13 cellular contexts compared by ENCODE assay signal in the genomic region with DNA sequence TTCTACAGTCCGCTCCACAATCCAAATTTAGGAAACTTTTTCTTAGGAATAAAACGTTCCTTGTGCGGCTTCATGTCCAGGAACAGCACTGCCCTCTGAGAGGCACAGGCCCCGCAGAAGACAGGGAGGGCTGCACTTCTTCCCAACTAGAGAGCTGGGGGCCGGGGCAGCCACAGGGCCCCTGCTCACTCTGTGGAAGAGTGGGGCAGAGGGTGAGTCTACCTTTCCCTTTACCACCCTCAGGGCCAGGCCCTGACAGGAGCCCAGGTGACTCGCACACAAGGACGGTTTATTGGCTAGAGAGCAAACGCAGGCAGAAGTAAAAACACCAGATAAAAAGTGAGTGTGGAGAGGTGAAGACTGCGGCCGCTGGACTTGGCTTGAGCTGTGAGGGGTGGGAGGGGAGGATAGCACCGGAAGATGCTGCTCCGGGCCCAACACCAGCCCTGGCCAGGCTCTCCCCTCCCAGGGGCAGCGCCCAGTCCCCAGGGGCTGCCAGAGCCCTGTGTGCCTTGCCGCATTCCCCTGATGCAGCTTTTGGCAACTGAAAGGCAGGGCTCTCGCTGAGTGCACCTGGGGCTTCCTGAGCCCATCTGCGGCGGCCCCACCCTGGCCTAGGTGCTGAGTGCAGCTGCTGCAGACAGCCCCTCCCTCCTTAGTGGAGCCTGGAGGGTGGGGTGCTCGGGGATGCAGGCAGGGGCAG. TPM values are rescaled to one million over a fixed set of nuclear protein-coding genes. Genes with fewer than 3 reads are reported as not detected.
DNase-seq lines count a peak whose midpoint lies in the region; ATAC-seq and TF ChIP-seq lines count a peak whose summit lies in the region.
"Had no signal": no experiment of that assay in that cellular context is flagged by ENCODE, and none has a peak within 500 bp of the region (broad histone marks: within the 10 kb centered on the region; RNA-seq: fewer than 3 reads in every experiment).

No MANE protein-coding gene starts in this region.

- no peaks in the 10 kb centered on the region for H3K27me3 Mint-ChIP-seq in Calu3 (ENCODE audit: unreplicated experiment)

- no peak overlapping the region for H3K18ac ChIP-seq in trophoblast cell (ENCODE audit: low read length)

- H3K27ac Mint-ChIP-seq in Calu3 (ENCODE audit: unreplicated experiment), result no peak overlapping the region

- no peak overlapping the region for H2AFZ ChIP-seq in trophoblast cell (ENCODE audit: insufficient read depth, low read length, poor library complexity)

- no peak overlapping the region for H3K4me2 ChIP-seq in trophoblast cell (ENCODE audit: low read length)

- no peak overlapping the region for H3K4ac ChIP-seq in trophoblast cell (ENCODE audit: low read depth, low read length)

- TF ChIP-seq CTCF in Calu3 (IDR thresholded peaks at IDR 0.05; ENCODE audit: unreplicated experiment), result no peak
- no peak for TF ChIP-seq CTCF in Peyer's patch (IDR thresholded peaks at IDR 0.05)
- TF ChIP-seq CTCF in GM20000 (IDR thresholded peaks at IDR 0.05; ENCODE audit: extremely low read depth, missing control alignments), result no peak

- no peak overlapping the region for H2AK5ac ChIP-seq in trophoblast cell (ENCODE audit: low read length)

- H3K27me3 ChIP-seq in trophoblast cell (ENCODE audit: insufficient read depth, low read length) (no peaks in the 10 kb centered on the region), Peyer's patch (no peaks in the 10 kb centered on the region)

- no peak overlapping the region for H4K91ac ChIP-seq in trophoblast cell (ENCODE audit: low read depth, low read length)

- no CpG with 5 or more reads among the region's 18 CpGs for WGBS in trophoblast cell (ENCODE audit: extremely low coverage, insufficient coverage, insufficient read length)

- no peak overlapping the region for H3K14ac ChIP-seq in trophoblast cell (ENCODE audit: low read length)

- H3K4me1 Mint-ChIP-seq in Calu3 (ENCODE audit: low read depth, unreplicated experiment), result no peaks in the 10 kb centered on the region

- DNase-seq in Calu3, result no peak
- peak; percentile 22 for DNase-seq in NCI-H2107 treated with DMSO at 0.1 percent for 48 hours (lab: John Stamatoyannopoulos, UW; ENCODE audit: unreplicated experiment)
- no peak for DNase-seq in trophoblast cell
- DNase-seq in islet precursor cell, result no peak
- no peak for DNase-seq in Peyer's patch
- no peak for DNase-seq in GM20000 (ENCODE audit: low spot score)
- DNase-seq: activated T-cell treated with anti-CD3 and anti-CD28 coated beads, Interleukin-2, amount 50 U/mL, for 48 hours; effector CD4-positive, alpha-beta T cell; SW 1271 had no signal

- H3K9me3 Mint-ChIP-seq in Calu3 (ENCODE audit: low read depth, unreplicated experiment), result no peaks in the 10 kb centered on the region

- H4K8ac ChIP-seq in trophoblast cell (ENCODE audit: low read depth, low read length), result no peak overlapping the region

- H3K9me3 ChIP-seq in trophoblast cell (ENCODE audit: insufficient read depth, low read depth, low read length), result no peaks in the 10 kb centered on the region
- H3K9me3 ChIP-seq in Peyer's patch, result no peaks in the 10 kb centered on the region
- H3K9me3 ChIP-seq: mucosa of descending colon had no signal

- H3K36me3 ChIP-seq in trophoblast cell (ENCODE audit: control insufficient read depth in 1 of 2, insufficient read depth in 2 of 2, low read length in 2 of 2) (peaks cover 72 to 74% of the 10 kb centered on the region in 2 experiments), Peyer's patch (peaks cover 0 to 87% (median 0%) of the 10 kb centered on the region in 3 donors)

- TSS peak; percentile 30 for BruUV-seq in Calu3 (replicated peaks; lab: Mats Ljungman, UMichigan)

- no peak overlapping the region for H2BK120ac ChIP-seq in trophoblast cell (ENCODE audit: insufficient read depth, low read length, poor library complexity)

- H3K23ac ChIP-seq in trophoblast cell (ENCODE audit: low read length), result no peak overlapping the region

- TF ChIP-seq POLR2A in Peyer's patch (IDR thresholded peaks at IDR 0.05), result no peak

- no peaks in the 10 kb centered on the region for H3K79me1 ChIP-seq in trophoblast cell (ENCODE audit: low read length)

- no peak overlapping the region for H2BK5ac ChIP-seq in trophoblast cell (ENCODE audit: low read depth, low read length, poor library complexity)

- H4K12ac ChIP-seq in trophoblast cell (ENCODE audit: low read depth, low read length), result peak overlapping the region; percentile 24

- H3K27ac ChIP-seq in cingulate gyrus (ENCODE audit: low read depth, low read length) (peak overlapping the region; percentile 87), trophoblast cell (ENCODE audit: low read depth, low read length) (no peak overlapping the region), Peyer's patch (no peak overlapping the region)

- CTCF ChIA-PET in Calu3 (lab: Charles Lee), result interaction anchor here (1.3 kb wide), 1 partner anchor 20 kb away, joined by 4 read pairs; a partner anchor contains a TSS

- peaks cover 17 to 22% of the 10 kb centered on the region in 2 experiments for H3K4me1 ChIP-seq in trophoblast cell (ENCODE audit: control insufficient read depth in 1 of 2, insufficient read depth in 2 of 2, low read length in 2 of 2)
- peaks cover 0 to 3% (median 0%) of the 10 kb centered on the region in 4 donors for H3K4me1 ChIP-seq in Peyer's patch

- no peak overlapping the region for H3K4me3 Mint-ChIP-seq in Calu3 (ENCODE audit: low read depth, unreplicated experiment)

- intact Hi-C loops in Calu3 (cut with micrococcal nuclease; ENCODE audit: unreplicated experiment), result no loop called here

- no peaks in the 10 kb centered on the region for H3K79me2 ChIP-seq in trophoblast cell (ENCODE audit: control insufficient read depth, insufficient read depth, low read length, poor library complexity)

- ATAC-seq in GM21381 (IDR thresholded peaks at IDR 0.05; ENCODE audit: unreplicated experiment), result no peak
- ATAC-seq: activated CD4-positive, CD25-positive, alpha-beta regulatory T cell treated with anti-CD3 and anti-CD28 coated beads, Interleukin-2, amount 50 U/mL, for 24 hours had no signal

- H2BK12ac ChIP-seq in trophoblast cell (ENCODE audit: low read length), result no peak overlapping the region

- H3K4me3 ChIP-seq in trophoblast cell (ENCODE audit: low read depth, low read length) (no peak overlapping the region), Peyer's patch (no peak overlapping the region)
- H3K4me3 ChIP-seq: mucosa of descending colon had no signal

- no peak overlapping the region for H3K9ac ChIP-seq in trophoblast cell (ENCODE audit: low read length)

- peaks cover 53% of the 10 kb centered on the region for H3K36me3 Mint-ChIP-seq in Calu3 (ENCODE audit: insufficient read depth, unreplicated experiment)

RNA-seq across cellular contexts. Expression of a gene that starts 20.2 kb away (rescaled TPM):
- 66.5 and 83.8 TPM in 2 replicates for total RNA-seq in Calu3 (2022)
- polyA plus RNA-seq in trophoblast cell (2013), result 60.0 and 65.8 TPM in 2 replicates
- 100 to 1,000 TPM; 156 to 218 (median 183) TPM for total RNA-seq in Peyer's patch

RNA-seq across cellular contexts. Expression of a gene that starts 28.5 kb away (rescaled TPM):
- total RNA-seq in Calu3 (2022) (17.8 and 21.2 TPM in 2 replicates), Peyer's patch (100 to 1,000 TPM in 3 of 4 donors, 10 to 100 TPM in 1; 68.5 to 174 (median 125) TPM)
- polyA plus RNA-seq in trophoblast cell (2013), result 11.5 and 11.6 TPM in 2 replicates
